In the genomic region with DNA sequence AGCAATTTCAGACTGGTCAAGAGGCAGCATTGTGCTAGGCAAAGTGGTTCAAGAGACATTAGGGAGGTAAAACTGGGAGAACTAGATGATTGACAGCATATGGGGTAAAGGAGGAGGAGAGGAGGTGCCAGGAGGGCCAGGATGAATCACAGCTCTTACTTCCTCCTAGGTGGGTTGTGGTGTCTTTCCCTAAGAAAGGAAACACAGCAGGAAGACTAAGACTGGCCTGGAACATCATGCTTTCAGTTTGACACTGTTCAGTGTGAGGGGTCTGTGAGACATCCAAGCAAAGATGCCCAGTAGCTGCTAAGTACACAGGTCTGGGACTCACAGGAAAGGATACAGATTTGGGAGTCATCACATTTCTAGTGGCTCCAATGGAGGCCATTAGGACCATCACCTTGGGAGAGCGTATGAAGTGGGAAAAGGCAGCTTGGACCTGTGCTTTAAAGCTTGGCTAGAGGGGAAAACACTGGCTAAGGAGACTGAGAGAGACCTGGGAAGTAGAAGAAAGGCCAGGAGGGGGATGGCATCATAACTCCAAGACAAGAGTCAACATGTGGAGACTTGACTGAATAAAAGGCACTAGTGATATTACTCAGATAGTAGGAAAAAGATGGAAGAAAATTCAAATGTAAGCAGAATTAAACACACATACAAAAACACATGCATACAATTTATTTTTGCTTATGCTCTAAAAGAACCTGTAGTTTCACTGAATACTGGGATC, we compare ENCODE assay signal across 14 cellular contexts. TPM values are rescaled to one million over a fixed set of nuclear protein-coding genes. Genes with fewer than 3 reads are reported as not detected.
DNase-seq lines count a peak whose midpoint lies in the region; ATAC-seq and TF ChIP-seq lines count a peak whose summit lies in the region.
"Had no signal": no experiment of that assay in that cellular context is flagged by ENCODE, and none has a peak within 500 bp of the region (broad histone marks: within the 10 kb centered on the region; RNA-seq: fewer than 3 reads in every experiment).

No MANE protein-coding gene starts in this region.

- ATAC-seq in GM18511 (IDR thresholded peaks at IDR 0.05; ENCODE audit: unreplicated experiment), result no peak
- ATAC-seq: naive thymus-derived CD8-positive, alpha-beta T cell had no signal

- H3K4me3 Mint-ChIP-seq in CD4-positive, alpha-beta memory T cell, result peak overlapping the region in 6 of 8 donors; percentile 7 to 47 (median 30)
- no peak overlapping the region for H3K4me3 Mint-ChIP-seq in activated T-helper 1 cell treated with anti-CD3 and anti-CD28 coated beads, Interleukin-12 subunit alpha, Interleukin-12 subunit beta, Interleukin-2, Interleukin-4 antibody, amounts not matched to agents 30 ng/mL and 10 ng/mL and 1 ng/mL, durations not matched to agents 14 hours and 24 hours and 36 hours
- peak overlapping the region in 2 of 5 donors; percentile 16 to 22 for H3K4me3 Mint-ChIP-seq in immature natural killer cell
- H3K4me3 Mint-ChIP-seq: naive thymus-derived CD8-positive, alpha-beta T cell had no signal

- no peak overlapping the region for H3K4me3 ChIP-seq in CD4-positive, alpha-beta memory T cell (ENCODE audit: low read length in 2 of 2)
- H3K4me3 ChIP-seq: GM23248, sigmoid colon, SK-N-MC had no signal

- peaks cover 66% of the 10 kb centered on the region for H3K4me1 ChIP-seq in CD4-positive, alpha-beta memory T cell (ENCODE audit: insufficient read depth, low read length)

- H3K27ac ChIP-seq in CD4-positive, alpha-beta memory T cell (ENCODE audit: low read depth, low read length), result no peak overlapping the region
- H3K27ac ChIP-seq: GM23248, sigmoid colon, SK-N-MC had no signal

- POLR2A ChIA-PET in CD4-positive, alpha-beta memory T cell (lab: Charles Lee; ENCODE audit: partially characterized antibody), result no interaction called here
- POLR2A ChIA-PET in HEK293T (lab: Yijun Ruan, JAX), result no interaction called here

- no peak for DNase-seq in CD4-positive, alpha-beta memory T cell
- no peak for DNase-seq in HEK293T (ENCODE audit: extremely low spot score)
- no peak for DNase-seq in activated T-helper 1 cell treated with anti-CD3 and anti-CD28 coated beads, Interleukin-12 subunit alpha, Interleukin-12 subunit beta, Interleukin-2, Interleukin-4 antibody, amounts not matched to agents 30 ng/mL and 10 ng/mL and 1 ng/mL, durations not matched to agents 14 hours and 24 hours and 36 hours (ENCODE audit: low spot score)
- no peak for DNase-seq in immature natural killer cell
- no peak for DNase-seq in GM20000 (ENCODE audit: low spot score)
- DNase-seq in kidney glomerular epithelial cell (lab: John Stamatoyannopoulos, UW), result no peak
- DNase-seq in NCI-H2029 treated with DMSO at 0.1 percent for 48 hours (lab: John Stamatoyannopoulos, UW), result no peak
- DNase-seq: GM23248; kidney; naive thymus-derived CD8-positive, alpha-beta T cell; NCI-H774; sigmoid colon had no signal

- intact Hi-C loops in CD4-positive, alpha-beta memory T cell (cut with micrococcal nuclease), result no loop called here
- intact Hi-C loops in activated T-helper 1 cell treated with anti-CD3 and anti-CD28 coated beads, Interleukin-12 subunit alpha, Interleukin-12 subunit beta, Interleukin-2, Interleukin-4 antibody, amounts not matched to agents 30 ng/mL and 10 ng/mL and 1 ng/mL, durations not matched to agents 14 hours and 24 hours and 36 hours (cut with micrococcal nuclease), result no loop called here

- TF ChIP-seq CTCF in GM20000 (IDR thresholded peaks at IDR 0.05; ENCODE audit: extremely low read depth, missing control alignments), result no peak

- peaks cover 59 to 85% (median 69%) of the 10 kb centered on the region in 4 donors for H3K4me1 Mint-ChIP-seq in CD4-positive, alpha-beta memory T cell
- peaks cover 85% of the 10 kb centered on the region for H3K4me1 Mint-ChIP-seq in activated T-helper 1 cell treated with anti-CD3 and anti-CD28 coated beads, Interleukin-12 subunit alpha, Interleukin-12 subunit beta, Interleukin-2, Interleukin-4 antibody, amounts not matched to agents 30 ng/mL and 10 ng/mL and 1 ng/mL, durations not matched to agents 14 hours and 24 hours and 36 hours (ENCODE audit: low read depth)
- H3K4me1 Mint-ChIP-seq in immature natural killer cell, result peaks cover 76 to 94% of the 10 kb centered on the region in 2 donors

- H3K9me3 ChIP-seq in CD4-positive, alpha-beta memory T cell (ENCODE audit: control insufficient read depth in 1 of 2, low read length in 2 of 2), result no peaks in the 10 kb centered on the region
- H3K9me3 ChIP-seq: sigmoid colon had no signal

- peak overlapping the region; percentile 14 to 83 (median 26) for H3K27ac Mint-ChIP-seq in CD4-positive, alpha-beta memory T cell
- H3K27ac Mint-ChIP-seq in activated T-helper 1 cell treated with anti-CD3 and anti-CD28 coated beads, Interleukin-12 subunit alpha, Interleukin-12 subunit beta, Interleukin-2, Interleukin-4 antibody, amounts not matched to agents 30 ng/mL and 10 ng/mL and 1 ng/mL, durations not matched to agents 14 hours and 24 hours and 36 hours, result peak overlapping the region; percentile 7
- peak overlapping the region; percentile 32 to 77 (median 46) for H3K27ac Mint-ChIP-seq in immature natural killer cell

- CTCF ChIA-PET in CD4-positive, alpha-beta memory T cell (lab: Charles Lee; ENCODE audit: partially characterized antibody), result interaction anchor here (1.3 to 1.5 kb wide), 2 partner anchors 12 to 54 kb away, joined by 3 to 4 read pairs; no protein-coding TSS in a partner anchor
- CTCF ChIA-PET in HEK293T (lab: Yijun Ruan, JAX), result no interaction called here

- H3K27me3 Mint-ChIP-seq in CD4-positive, alpha-beta memory T cell, result no peaks in the 10 kb centered on the region
- H3K27me3 Mint-ChIP-seq in activated T-helper 1 cell treated with anti-CD3 and anti-CD28 coated beads, Interleukin-12 subunit alpha, Interleukin-12 subunit beta, Interleukin-2, Interleukin-4 antibody, amounts not matched to agents 30 ng/mL and 10 ng/mL and 1 ng/mL, durations not matched to agents 14 hours and 24 hours and 36 hours (ENCODE audit: insufficient read depth), result no peaks in the 10 kb centered on the region
- H3K27me3 Mint-ChIP-seq in immature natural killer cell (ENCODE audit: low read depth in 3 of 3), result peaks cover 0 to 3% (median 2%) of the 10 kb centered on the region in 3 donors

- H3K36me3 Mint-ChIP-seq in CD4-positive, alpha-beta memory T cell, result peaks cover 0 to 5% of the 10 kb centered on the region in 2 donors
- peaks cover 48% of the 10 kb centered on the region for H3K36me3 Mint-ChIP-seq in activated T-helper 1 cell treated with anti-CD3 and anti-CD28 coated beads, Interleukin-12 subunit alpha, Interleukin-12 subunit beta, Interleukin-2, Interleukin-4 antibody, amounts not matched to agents 30 ng/mL and 10 ng/mL and 1 ng/mL, durations not matched to agents 14 hours and 24 hours and 36 hours (ENCODE audit: low read depth)
- H3K36me3 Mint-ChIP-seq in immature natural killer cell, result no peaks in the 10 kb centered on the region
- H3K36me3 Mint-ChIP-seq: naive thymus-derived CD8-positive, alpha-beta T cell had no signal

- H3K27me3 ChIP-seq in CD4-positive, alpha-beta memory T cell (ENCODE audit: insufficient read depth, low read length), result no peaks in the 10 kb centered on the region
- H3K27me3 ChIP-seq: sigmoid colon had no signal

- no peaks in the 10 kb centered on the region for H3K36me3 ChIP-seq in CD4-positive, alpha-beta memory T cell (ENCODE audit: insufficient read depth, low read length)
- H3K36me3 ChIP-seq: sigmoid colon had no signal

- no peaks in the 10 kb centered on the region for H3K9me3 Mint-ChIP-seq in CD4-positive, alpha-beta memory T cell
- no peaks in the 10 kb centered on the region for H3K9me3 Mint-ChIP-seq in activated T-helper 1 cell treated with anti-CD3 and anti-CD28 coated beads, Interleukin-12 subunit alpha, Interleukin-12 subunit beta, Interleukin-2, Interleukin-4 antibody, amounts not matched to agents 30 ng/mL and 10 ng/mL and 1 ng/mL, durations not matched to agents 14 hours and 24 hours and 36 hours
- no peaks in the 10 kb centered on the region for H3K9me3 Mint-ChIP-seq in immature natural killer cell

TF ChIP-seq in HEK293T, 16 proteins besides CTCF, POLR2A, EP300 and RAD21:
- TF ChIP-seq TARDBP (IDR thresholded peaks at IDR 0.05), result no peak
- TF ChIP-seq, protein P1, sequence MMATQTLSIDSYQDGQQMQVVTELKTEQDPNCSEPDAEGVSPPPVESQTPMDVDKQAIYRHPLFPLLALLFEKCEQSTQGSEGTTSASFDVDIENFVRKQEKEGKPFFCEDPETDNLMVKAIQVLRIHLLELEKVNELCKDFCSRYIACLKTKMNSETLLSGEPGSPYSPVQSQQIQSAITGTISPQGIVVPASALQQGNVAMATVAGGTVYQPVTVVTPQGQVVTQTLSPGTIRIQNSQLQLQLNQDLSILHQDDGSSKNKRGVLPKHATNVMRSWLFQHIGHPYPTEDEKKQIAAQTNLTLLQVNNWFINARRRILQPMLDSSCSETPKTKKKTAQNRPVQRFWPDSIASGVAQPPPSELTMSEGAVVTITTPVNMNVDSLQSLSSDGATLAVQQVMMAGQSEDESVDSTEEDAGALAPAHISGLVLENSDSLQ (IDR thresholded peaks at IDR 0.05), result peak; percentile 59
- TF ChIP-seq NFRKB (IDR thresholded peaks at IDR 0.05), result no peak

RNA-seq across cellular contexts. Expression of a gene that starts 17.3 kb away (rescaled TPM):
- total RNA-seq in CD4-positive, alpha-beta memory T cell, result 10 to 100 TPM; 25.2 to 30.9 TPM
- polyA plus RNA-seq in CD4-positive, alpha-beta memory T cell, result 10 to 100 TPM; 58.2 to 61.3 TPM
- total RNA-seq in activated T-helper 1 cell treated with anti-CD3 and anti-CD28 coated beads, Interleukin-12 subunit alpha, Interleukin-12 subunit beta, Interleukin-2, Interleukin-4 antibody, amounts not matched to agents 30 ng/mL and 10 ng/mL and 1 ng/mL, durations not matched to agents 14 hours and 24 hours and 36 hours, result 35.3 and 37.8 TPM in 2 replicates
- polyA plus RNA-seq in immature natural killer cell, result 100 to 1,000 TPM in 1 of 3 donors, 10 to 100 TPM in 2; 68.6 to 112 (median 69.9) TPM
